ENCODE assay signal across 8 cellular contexts in the genomic region with DNA sequence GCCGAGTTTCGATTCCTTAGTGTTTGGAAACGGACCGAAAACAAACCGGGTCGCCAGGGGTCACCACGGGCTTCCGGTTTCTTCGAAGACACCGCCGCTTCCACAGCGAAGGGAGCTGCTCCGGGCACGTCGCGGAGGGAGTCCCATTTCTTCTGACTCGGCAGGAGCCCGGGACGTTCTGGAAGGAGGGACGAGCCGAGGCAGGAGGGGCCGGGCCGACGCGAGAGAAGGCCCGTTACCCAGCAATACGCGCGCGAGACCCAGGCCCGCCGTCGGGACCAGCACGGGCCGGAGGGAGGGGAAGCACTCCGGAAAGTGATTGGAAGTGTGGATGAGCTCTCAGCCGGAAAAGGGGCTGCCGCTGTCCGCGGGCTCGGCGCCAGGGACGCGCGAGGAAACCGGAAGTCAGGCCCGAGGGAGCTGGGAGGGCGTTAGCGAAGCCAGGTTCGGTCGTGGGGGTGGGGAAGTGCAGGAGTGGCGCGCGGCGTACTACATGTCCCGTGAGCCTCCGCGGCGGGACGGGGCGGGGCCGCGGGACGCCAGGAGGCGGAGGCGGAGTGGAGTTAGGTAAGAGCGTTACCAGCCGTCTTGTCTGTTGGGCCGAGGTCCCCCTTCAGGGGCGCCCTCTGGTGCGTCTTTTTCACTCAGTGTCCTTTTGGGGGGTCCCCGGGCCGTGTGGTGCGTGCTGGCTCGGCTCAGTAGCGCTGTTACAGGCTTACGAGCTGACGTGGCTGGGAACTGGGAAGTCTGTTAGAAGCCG. TPM values are rescaled to one million over a fixed set of nuclear protein-coding genes. Genes with fewer than 3 reads are reported as not detected.
DNase-seq lines count a peak whose midpoint lies in the region; ATAC-seq and TF ChIP-seq lines count a peak whose summit lies in the region.

A gene with protein sequence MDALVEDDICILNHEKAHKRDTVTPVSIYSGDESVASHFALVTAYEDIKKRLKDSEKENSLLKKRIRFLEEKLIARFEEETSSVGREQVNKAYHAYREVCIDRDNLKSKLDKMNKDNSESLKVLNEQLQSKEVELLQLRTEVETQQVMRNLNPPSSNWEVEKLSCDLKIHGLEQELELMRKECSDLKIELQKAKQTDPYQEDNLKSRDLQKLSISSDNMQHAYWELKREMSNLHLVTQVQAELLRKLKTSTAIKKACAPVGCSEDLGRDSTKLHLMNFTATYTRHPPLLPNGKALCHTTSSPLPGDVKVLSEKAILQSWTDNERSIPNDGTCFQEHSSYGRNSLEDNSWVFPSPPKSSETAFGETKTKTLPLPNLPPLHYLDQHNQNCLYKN (minus strand): TSS at position 188 of the 760 bp plus-strand sequence. CDS start 8,207 bp downstream, outside the sequence.
A gene with protein sequence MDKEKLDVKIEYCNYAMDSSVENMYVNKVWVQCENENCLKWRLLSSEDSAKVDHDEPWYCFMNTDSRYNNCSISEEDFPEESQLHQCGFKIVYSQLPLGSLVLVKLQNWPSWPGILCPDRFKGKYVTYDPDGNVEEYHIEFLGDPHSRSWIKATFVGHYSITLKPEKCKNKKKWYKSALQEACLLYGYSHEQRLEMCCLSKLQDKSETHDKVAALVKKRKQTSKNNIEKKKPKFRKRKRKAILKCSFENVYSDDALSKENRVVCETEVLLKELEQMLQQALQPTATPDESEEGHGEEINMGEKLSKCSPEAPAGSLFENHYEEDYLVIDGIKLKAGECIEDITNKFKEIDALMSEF (plus strand): TSS at position 85 of the 760 bp plus-strand sequence. CDS start 64,348 bp downstream, outside the sequence.

- H3K27ac ChIP-seq in adrenal gland: peak within 1 kb of the TSS; percentile 96 to 100 (median 100)
- H3K27ac ChIP-seq in heart right ventricle: peak within 1 kb of the TSS; percentile 97 to 100 (median 98)

- TF ChIP-seq POLR2A in adrenal gland (IDR thresholded peaks at IDR 0.05): peak; percentile 71 to 85

- 0 to 1% (median 0%) methylated on average over 44 to 79 of the region's 79 CpGs for WGBS in adrenal gland, 4 donors
- 1% methylated on average over 79 of the region's 79 CpGs for WGBS in heart right ventricle, 2 donors

- DNase-seq in NCI-H1417 treated with DMSO at 0.1 percent for 48 hours (lab: John Stamatoyannopoulos, UW): peak; percentile 74
- DNase-seq in SW480 (ENCODE audit: low spot score): peak; percentile 92
- peak; percentile 97 to 98 (median 98) for DNase-seq in adrenal gland
- peak; percentile 95 to 96 for DNase-seq in heart right ventricle
- peak; percentile 99 for DNase-seq in posterior vena cava (ENCODE audit: low spot score)
- peak; percentile 97 for DNase-seq in ureter (ENCODE audit: low spot score)

- H3K36me3 ChIP-seq in adrenal gland (replicated peaks in 1 of 2): no peaks in the 10 kb centered on the region
- H3K36me3 ChIP-seq in heart right ventricle: peaks cover 0 to 17% (median 9%) of the 10 kb centered on the region in 9 donors

- peaks cover 0 to 18% (median 10%) of the 10 kb centered on the region in 3 donors for H3K9me3 ChIP-seq in adrenal gland (replicated peaks in 1 of 3)
- peaks cover 0 to 30% (median 8%) of the 10 kb centered on the region in 11 donors for H3K9me3 ChIP-seq in heart right ventricle

- ATAC-seq in HG02798 (IDR thresholded peaks at IDR 0.05; ENCODE audit: poor library complexity, unreplicated experiment) (peak; percentile 95), heart right ventricle (peak; percentile 97 to 99 (median 99))

- H3K4me1 ChIP-seq in adrenal gland (replicated peaks in 1 of 2) (peaks cover 0 to 50% of the 10 kb centered on the region in 2 donors), heart right ventricle (peaks cover 9 to 64% (median 50%) of the 10 kb centered on the region in 9 donors)

- peak within 1 kb of the TSS; percentile 96 for H3K4me3 ChIP-seq in GM12875 (ENCODE audit: low read depth, low read length)
- peak within 1 kb of the TSS; percentile 68 to 96 (median 80) for H3K4me3 ChIP-seq in adrenal gland
- peak within 1 kb of the TSS; percentile 65 to 90 (median 82) for H3K4me3 ChIP-seq in heart right ventricle

- intact Hi-C loops in adrenal gland (cut with DNase I): no loop called here
- intact Hi-C loops in heart right ventricle (cut with DNase I): loop anchor here in 1 of 10 donors (5.0 kb wide), 1 partner anchor 107 kb away; the partner anchor contains the start of gene CMC1
- intact Hi-C loops in posterior vena cava (cut with DNase I): no loop called here

- peak; percentile 27; the same call in 1 of the 2 replicates for TF ChIP-seq CTCF in GM12875 (IDR thresholded peaks at IDR 0.05; ENCODE audit: borderline replicate concordance, insufficient read depth, low read depth, low read length)
- peak in 1 of 6 experiments; percentile 18 for TF ChIP-seq CTCF in adrenal gland (IDR thresholded peaks at IDR 0.05)
- peak in 7 of 9 donors; percentile 9 to 43 (median 23) for TF ChIP-seq CTCF in heart right ventricle (IDR thresholded peaks at IDR 0.05)

- H3K27me3 ChIP-seq in adrenal gland: no peaks in the 10 kb centered on the region
- H3K27me3 ChIP-seq in heart right ventricle: no peaks in the 10 kb centered on the region

RNA-seq across cellular contexts. Expression of the first gene that starts in this region (rescaled TPM):
- 10 to 100 TPM; 25.4 to 94.3 (median 60.9) TPM for total RNA-seq in adrenal gland
- 100 to 1,000 TPM in 1 of 3 donors, 10 to 100 TPM in 2; 27.0 to 124 (median 29.8) TPM for polyA plus RNA-seq in adrenal gland
- 10 to 100 TPM; 29.7 to 42.8 (median 35.8) TPM for total RNA-seq in heart right ventricle
- 10 to 100 TPM; 19.6 to 30.2 TPM for polyA plus RNA-seq in heart right ventricle
- total RNA-seq in posterior vena cava: 10 to 100 TPM; 71.0 to 75.0 TPM
- 65.4 TPM for total RNA-seq in ureter

RNA-seq across cellular contexts. Expression of the second gene that starts in this region (rescaled TPM):
- total RNA-seq in adrenal gland (1 to 10 TPM in 6 of 8 donors, under 1 TPM in 2; 0.55 to 2.1 (median 1.2) TPM), heart right ventricle (1 to 10 TPM; 1.6 to 4.0 (median 2.6) TPM), posterior vena cava (1 to 10 TPM; 2.2 to 2.4 TPM), ureter (1.7 TPM)
- polyA plus RNA-seq in adrenal gland (1 to 10 TPM; 1.2 to 1.4 (median 1.4) TPM), heart right ventricle (1 to 10 TPM in 1 of 2 donors, under 1 TPM in 1; 0.71 to 2.0 TPM)

Comparison
In these comparisons a context has a peak if more than half of its experiments do, and no peak if none do; other contexts are left out.
1. Peak in every context shown above with its lines: DNase-seq, ATAC-seq, H3K4me3 ChIP-seq and H3K27ac ChIP-seq.